8 cellular contexts compared by ENCODE assay signal in the genomic region with DNA sequence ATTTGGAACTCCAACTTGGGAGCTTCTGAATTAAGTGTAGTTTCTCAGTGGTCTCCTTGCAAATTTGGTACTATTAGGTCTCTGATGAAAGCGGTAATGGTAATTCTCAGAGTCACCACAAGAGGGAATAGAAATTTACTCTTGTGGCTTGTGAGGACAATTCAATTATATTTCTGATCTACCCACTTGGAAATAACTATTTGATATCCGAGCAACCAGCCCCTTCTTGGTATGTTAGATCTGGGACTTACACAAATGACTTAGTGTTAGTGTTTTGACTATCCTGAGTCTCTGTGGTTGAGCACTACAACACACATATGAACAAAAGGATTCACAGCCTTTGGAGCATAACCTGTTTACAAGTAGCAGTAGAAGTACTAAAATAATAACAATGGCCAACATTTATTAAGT.
DNase-seq lines count a peak whose midpoint lies in the region; ATAC-seq and TF ChIP-seq lines count a peak whose summit lies in the region.

No MANE protein-coding gene starts in this region.

- no peaks in the 10 kb centered on the region for H4K20me1 ChIP-seq in DND-41 (ENCODE audit: insufficient read depth, low read length)

- no peaks in the 10 kb centered on the region for H3K36me3 ChIP-seq in DND-41 (ENCODE audit: insufficient read depth, low read length)

- peaks cover 3% of the 10 kb centered on the region for H3K36me3 Mint-ChIP-seq in endothelial cell (ENCODE audit: low read depth, unreplicated experiment)
- peaks cover 4% of the 10 kb centered on the region for H3K36me3 Mint-ChIP-seq in nephron (ENCODE audit: low read depth)

- H3K4me3 Mint-ChIP-seq in endothelial cell (ENCODE audit: unreplicated experiment) (no peak overlapping the region), nephron (no peak overlapping the region)

- H3K27ac Mint-ChIP-seq in endothelial cell (ENCODE audit: unreplicated experiment) (no peak overlapping the region), nephron (no peak overlapping the region)

- no peak for DNase-seq in DND-41
- DNase-seq in Jurkat, Clone E6-1 (ENCODE audit: low read depth, low spot score) = peak; percentile 72
- peak; percentile 59 for DNase-seq in RKO (ENCODE audit: low spot score)
- no peak for DNase-seq in endothelial cell (ENCODE audit: low spot score)
- DNase-seq in nucleus accumbens (lab: John Stamatoyannopoulos, UW) = no peak
- no peak for DNase-seq in activated CD4-positive, alpha-beta T cell treated with anti-CD3 and anti-CD28 coated beads for 4 hours

- TF ChIP-seq CTCF in DND-41 (IDR thresholded peaks at IDR 0.05; ENCODE audit: borderline replicate concordance, extremely low read depth, low read length, poor library complexity, severe bottlenecking) (peak; percentile 69), endothelial cell (IDR thresholded peaks at IDR 0.05; ENCODE audit: unreplicated experiment) (peak; percentile 82), nephron (IDR thresholded peaks at IDR 0.05; ENCODE audit: unreplicated experiment in 3 of 3) (peak; percentile 68 to 74 (median 69))

- H3K27ac ChIP-seq in DND-41 (ENCODE audit: low read length) = no peak overlapping the region

- H3K79me2 ChIP-seq in DND-41 (ENCODE audit: insufficient read depth, low read length) = no peaks in the 10 kb centered on the region

- H3K4me3 ChIP-seq in DND-41 (ENCODE audit: low read depth in 1 of 2, low read length in 2 of 2) = no peak overlapping the region
- H3K4me3 ChIP-seq in Jurkat, Clone E6-1 (ENCODE audit: low read length) = no peak overlapping the region

- peaks cover 4% of the 10 kb centered on the region for H3K4me1 Mint-ChIP-seq in endothelial cell (ENCODE audit: unreplicated experiment)
- H3K4me1 Mint-ChIP-seq in nephron = peaks cover 4% of the 10 kb centered on the region

- no peaks in the 10 kb centered on the region for H3K27me3 ChIP-seq in DND-41 (ENCODE audit: insufficient read depth, low read length, poor library complexity)

- H3K9ac ChIP-seq in DND-41 (ENCODE audit: low read depth, low read length) = no peak overlapping the region

- no peaks in the 10 kb centered on the region for H3K9me3 Mint-ChIP-seq in endothelial cell (ENCODE audit: unreplicated experiment)
- peaks cover 5% of the 10 kb centered on the region for H3K9me3 Mint-ChIP-seq in nephron

- H3K4me2 ChIP-seq in DND-41 (ENCODE audit: insufficient read depth, low read length) = no peak overlapping the region

- no peaks in the 10 kb centered on the region for H3K9me3 ChIP-seq in DND-41 (ENCODE audit: insufficient read depth, low read length, severe bottlenecking)

- H3K27me3 Mint-ChIP-seq in endothelial cell (ENCODE audit: unreplicated experiment) (no peaks in the 10 kb centered on the region), nephron (ENCODE audit: low read depth) (peaks cover 11% of the 10 kb centered on the region)

- ATAC-seq in DND-41 (ENCODE audit: insufficient read depth, low read depth) (peak; percentile 55; the same call in 2 of the 3 replicates), HG02623 (IDR thresholded peaks at IDR 0.05; ENCODE audit: unreplicated experiment) (no peak)

- H2AFZ ChIP-seq in DND-41 (ENCODE audit: low read depth, low read length) = no peak overlapping the region

- H3K4me1 ChIP-seq in DND-41 (ENCODE audit: insufficient read depth, low read length) = peaks cover 13% of the 10 kb centered on the region

Comparison
In these comparisons a context has a peak if more than half of its experiments do, and no peak if none do; other contexts are left out.
1. DNase-seq: peak in Jurkat, Clone E6-1 (single experiment) and RKO (single experiment); none in DND-41 (single experiment), endothelial cell (single experiment), nucleus accumbens (0 of 56) and activated CD4-positive, alpha-beta T cell treated with anti-CD3 and anti-CD28 coated beads for 4 hours (0 of 2).
2. Peak in every context shown above with its lines, with median percentiles within 50 percentile points of each other: CTCF ChIP-seq.